Comparison of ENCODE assay signal across 1 cellular context in the genomic region with DNA sequence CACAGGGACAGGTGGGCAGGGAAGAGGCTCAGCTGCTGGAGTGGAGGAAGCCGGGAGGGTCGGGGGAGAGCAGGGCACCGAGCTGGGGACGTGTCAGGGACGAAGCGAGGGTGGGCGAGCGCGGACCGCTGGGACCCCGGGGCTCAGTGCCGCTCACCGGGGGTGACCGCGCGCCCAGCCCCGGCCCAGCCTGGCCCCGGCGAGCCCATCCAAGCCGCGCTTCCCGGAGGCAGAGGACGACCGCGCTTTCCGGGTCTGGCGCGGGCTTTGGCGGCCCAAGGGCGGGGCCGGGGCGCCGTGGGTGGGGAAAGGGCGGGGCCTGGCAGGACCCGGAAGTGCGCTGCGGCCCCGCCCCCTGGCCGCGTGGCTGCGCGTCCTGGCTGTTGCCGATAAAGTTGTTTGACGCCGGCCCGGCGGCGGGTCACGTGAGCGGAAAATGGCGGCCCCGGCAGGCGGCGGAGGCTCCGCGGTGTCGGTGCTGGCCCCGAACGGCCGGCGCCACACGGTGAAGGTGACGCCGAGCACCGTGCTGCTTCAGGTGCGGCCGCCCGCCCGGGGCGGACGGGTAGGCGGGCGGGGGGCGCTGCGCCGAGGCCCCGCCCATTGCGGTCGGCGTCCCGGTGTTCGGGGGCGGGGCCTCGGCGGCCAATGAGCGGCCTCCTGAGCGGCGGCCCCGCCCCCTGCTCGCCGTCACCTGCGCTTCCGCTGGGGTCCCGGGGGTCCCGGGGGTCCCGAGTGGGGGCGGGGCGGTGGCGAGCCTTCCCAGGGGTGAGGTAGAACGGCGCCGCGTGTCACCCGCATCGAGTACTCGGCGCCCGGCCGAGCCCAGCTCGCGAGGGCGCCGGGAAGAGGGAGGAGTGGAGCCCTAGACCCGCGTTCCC.
A peak's percentile ranks its signal among the peaks of the same experiment; 100 is the strongest.
TF ChIP-seq lines count a peak whose summit lies in the region.

ASPSCR1 (plus strand) TSS at position 419 of the 881 bp plus-strand sequence; CDS start at position 437, 18 bp downstream.

TF ChIP-seq in HepG2, 621 proteins besides CTCF, POLR2A, EP300 and RAD21 (continued from another document and continues in another):
- TF ChIP-seq ZFP36L1 (CRISPR knock-in tag; IDR thresholded peaks at IDR 0.05) (no peak), ZNF232 (CRISPR knock-in tag; IDR thresholded peaks at IDR 0.05; ENCODE audit: borderline replicate concordance) (no peak; the same call in 1 of the 2 replicates), ZNF17 (CRISPR knock-in tag; IDR thresholded peaks at IDR 0.05) (no peak), ISX (CRISPR knock-in tag; conservative IDR thresholded peaks at IDR 0.05) (peak; percentile 8; the same call in 1 of the 2 replicates), RBM39 (IDR thresholded peaks at IDR 0.05; ENCODE audit: low read depth, low read length, poor library complexity, severe bottlenecking) (no peak), ZNF772 (CRISPR knock-in tag; IDR thresholded peaks at IDR 0.05) (peak; percentile 78; the same call in 1 of the 2 replicates), GATAD1 (CRISPR knock-in tag; IDR thresholded peaks at IDR 0.05) (peak; percentile 87), ZNF256 (CRISPR knock-in tag; conservative IDR thresholded peaks at IDR 0.05) (no peak), BATF2 (CRISPR knock-in tag; IDR thresholded peaks at IDR 0.05) (no peak), XBP1 (CRISPR knock-in tag; IDR thresholded peaks at IDR 0.05) (peak; percentile 41; the same call in 1 of the 2 replicates), MTF2 (CRISPR knock-in tag; IDR thresholded peaks at IDR 0.05; ENCODE audit: borderline replicate concordance) (peak; percentile 2; the same call in 1 of the 2 replicates), ETV6 (CRISPR knock-in tag; conservative IDR thresholded peaks at IDR 0.05) (peak; percentile 97), GABPB1 (CRISPR knock-in tag; IDR thresholded peaks at IDR 0.05) (peak; percentile 91), ZNF678 (CRISPR knock-in tag; IDR thresholded peaks at IDR 0.05) (peak; percentile 15; the same call in 1 of the 2 replicates), SNAPC4 (CRISPR knock-in tag; IDR thresholded peaks at IDR 0.05) (0 out of 2 replicates have a peak, but pooled peaks have one; percentile 47), ZKSCAN8 (CRISPR knock-in tag; IDR thresholded peaks at IDR 0.05; ENCODE audit: borderline replicate concordance) (0 out of 2 replicates have a peak, but pooled peaks have one; percentile 24), ZNF235 (CRISPR knock-in tag; IDR thresholded peaks at IDR 0.05; ENCODE audit: borderline replicate concordance) (peak; percentile 71; the same call in 1 of the 2 replicates), TAF15 (IDR thresholded peaks at IDR 0.05; ENCODE audit: low read depth, low read length, poor library complexity, severe bottlenecking) (peak; percentile 79), ZNF674 (CRISPR knock-in tag; IDR thresholded peaks at IDR 0.05; ENCODE audit: low read depth) (peak; percentile 88), ZNF672 (CRISPR knock-in tag; IDR thresholded peaks at IDR 0.05) (no peak), POLR2AphosphoS2 (IDR thresholded peaks at IDR 0.05; ENCODE audit: low read depth, low read length) (no peak), GLI4 (CRISPR knock-in tag; IDR thresholded peaks at IDR 0.05; ENCODE audit: borderline replicate concordance) (no peak), U2AF2 (IDR thresholded peaks at IDR 0.05; ENCODE audit: low read depth, low read length) (no peak), BCL6 (CRISPR knock-in tag; IDR thresholded peaks at IDR 0.05) (no peak), ZNF354B (CRISPR knock-in tag; IDR thresholded peaks at IDR 0.05) (peak; percentile 71), FOXJ3 (CRISPR knock-in tag; IDR thresholded peaks at IDR 0.05; ENCODE audit: borderline replicate concordance) (no peak), ZFX (CRISPR knock-in tag; IDR thresholded peaks at IDR 0.05; ENCODE audit: low read depth) (peak; percentile 62), NFATC3 (CRISPR knock-in tag; IDR thresholded peaks at IDR 0.05) (no peak), DR1 (CRISPR knock-in tag; IDR thresholded peaks at IDR 0.05) (peak; percentile 45; the same call in 1 of the 2 replicates), MAFF (IDR thresholded peaks at IDR 0.05; ENCODE audit: low read depth, low read length) (no peak), ARID2 (CRISPR knock-in tag; IDR thresholded peaks at IDR 0.05; ENCODE audit: borderline replicate concordance) (peak; percentile 96), SP140L (CRISPR knock-in tag; IDR thresholded peaks at IDR 0.05; ENCODE audit: borderline replicate concordance) (0 out of 2 replicates have a peak, but pooled peaks have one; percentile 25), TEAD2 (CRISPR knock-in tag; IDR thresholded peaks at IDR 0.05) (no peak), ZNF546 (CRISPR knock-in tag; conservative IDR thresholded peaks at IDR 0.05) (no peak; the same call in 1 of the 2 replicates), YEATS2 (CRISPR knock-in tag; IDR thresholded peaks at IDR 0.05; ENCODE audit: borderline replicate concordance) (peak; percentile 62), EED (CRISPR knock-in tag; IDR thresholded peaks at IDR 0.05) (peak; percentile 51; the same call in 1 of the 2 replicates), TRIM22 (IDR thresholded peaks at IDR 0.05) (no peak), SMAD9 (CRISPR knock-in tag; IDR thresholded peaks at IDR 0.05) (no peak), ZNF7 (CRISPR knock-in tag; IDR thresholded peaks at IDR 0.05) (no peak), ZKSCAN5 (CRISPR knock-in tag; IDR thresholded peaks at IDR 0.05) (no peak), TBX3 (IDR thresholded peaks at IDR 0.05; ENCODE audit: borderline replicate concordance) (peak; percentile 72), ZMAT5 (CRISPR knock-in tag; IDR thresholded peaks at IDR 0.05; ENCODE audit: borderline replicate concordance, low read depth) (no peak), ZBTB20 (CRISPR knock-in tag; IDR thresholded peaks at IDR 0.05; ENCODE audit: borderline replicate concordance, low read depth) (peak; percentile 39; the same call in 1 of the 2 replicates), ZNF788 (CRISPR knock-in tag; IDR thresholded peaks at IDR 0.05; ENCODE audit: borderline replicate concordance) (peak; percentile 74; the same call in 1 of the 2 replicates), MEF2D (CRISPR knock-in tag; IDR thresholded peaks at IDR 0.05) (no peak), E2F5 (CRISPR knock-in tag; conservative IDR thresholded peaks at IDR 0.05) (peak; percentile 70), ZNF460 (CRISPR knock-in tag; IDR thresholded peaks at IDR 0.05; ENCODE audit: borderline replicate concordance) (no peak), ZNF510 (CRISPR knock-in tag; IDR thresholded peaks at IDR 0.05; ENCODE audit: low read depth) (0 out of 2 replicates have a peak, but pooled peaks have one; percentile 20), U2AF1 (optimal IDR thresholded peaks at IDR 0.05; ENCODE audit: low read depth, low read length) (no peak)
- TF ChIP-seq, protein P1, sequence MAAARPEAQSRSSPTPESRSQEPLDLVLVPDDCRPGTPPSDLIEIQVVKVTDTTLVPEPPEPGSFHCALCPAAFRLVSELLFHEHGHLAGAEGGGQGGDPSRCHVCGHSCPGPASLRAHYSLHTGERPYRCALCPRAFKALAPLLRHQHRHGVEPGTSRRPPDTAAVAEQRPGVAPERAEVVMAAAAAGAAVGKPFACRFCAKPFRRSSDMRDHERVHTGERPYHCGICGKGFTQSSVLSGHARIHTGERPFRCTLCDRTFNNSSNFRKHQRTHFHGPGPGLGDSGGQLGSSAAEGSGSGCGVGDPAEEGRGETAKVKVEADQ (CRISPR knock-in tag; IDR thresholded peaks at IDR 0.05; ENCODE audit: borderline replicate concordance) = no peak; the same call in 1 of the 2 replicates
- TF ChIP-seq, protein P2, sequence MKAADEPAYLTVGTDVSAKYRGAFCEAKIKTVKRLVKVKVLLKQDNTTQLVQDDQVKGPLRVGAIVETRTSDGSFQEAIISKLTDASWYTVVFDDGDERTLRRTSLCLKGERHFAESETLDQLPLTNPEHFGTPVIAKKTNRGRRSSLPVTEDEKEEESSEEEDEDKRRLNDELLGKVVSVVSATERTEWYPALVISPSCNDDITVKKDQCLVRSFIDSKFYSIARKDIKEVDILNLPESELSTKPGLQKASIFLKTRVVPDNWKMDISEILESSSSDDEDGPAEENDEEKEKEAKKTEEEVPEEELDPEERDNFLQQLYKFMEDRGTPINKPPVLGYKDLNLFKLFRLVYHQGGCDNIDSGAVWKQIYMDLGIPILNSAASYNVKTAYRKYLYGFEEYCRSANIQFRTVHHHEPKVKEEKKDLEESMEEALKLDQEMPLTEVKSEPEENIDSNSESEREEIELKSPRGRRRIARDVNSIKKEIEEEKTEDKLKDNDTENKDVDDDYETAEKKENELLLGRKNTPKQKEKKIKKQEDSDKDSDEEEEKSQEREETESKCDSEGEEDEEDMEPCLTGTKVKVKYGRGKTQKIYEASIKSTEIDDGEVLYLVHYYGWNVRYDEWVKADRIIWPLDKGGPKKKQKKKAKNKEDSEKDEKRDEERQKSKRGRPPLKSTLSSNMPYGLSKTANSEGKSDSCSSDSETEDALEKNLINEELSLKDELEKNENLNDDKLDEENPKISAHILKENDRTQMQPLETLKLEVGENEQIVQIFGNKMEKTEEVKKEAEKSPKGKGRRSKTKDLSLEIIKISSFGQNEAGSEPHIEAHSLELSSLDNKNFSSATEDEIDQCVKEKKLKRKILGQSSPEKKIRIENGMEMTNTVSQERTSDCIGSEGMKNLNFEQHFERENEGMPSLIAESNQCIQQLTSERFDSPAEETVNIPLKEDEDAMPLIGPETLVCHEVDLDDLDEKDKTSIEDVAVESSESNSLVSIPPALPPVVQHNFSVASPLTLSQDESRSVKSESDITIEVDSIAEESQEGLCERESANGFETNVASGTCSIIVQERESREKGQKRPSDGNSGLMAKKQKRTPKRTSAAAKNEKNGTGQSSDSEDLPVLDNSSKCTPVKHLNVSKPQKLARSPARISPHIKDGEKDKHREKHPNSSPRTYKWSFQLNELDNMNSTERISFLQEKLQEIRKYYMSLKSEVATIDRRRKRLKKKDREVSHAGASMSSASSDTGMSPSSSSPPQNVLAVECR (CRISPR knock-in tag; IDR thresholded peaks at IDR 0.05; ENCODE audit: borderline replicate concordance) = peak; percentile 87; the same call in 1 of the 2 replicates
- TF ChIP-seq, protein P3, sequence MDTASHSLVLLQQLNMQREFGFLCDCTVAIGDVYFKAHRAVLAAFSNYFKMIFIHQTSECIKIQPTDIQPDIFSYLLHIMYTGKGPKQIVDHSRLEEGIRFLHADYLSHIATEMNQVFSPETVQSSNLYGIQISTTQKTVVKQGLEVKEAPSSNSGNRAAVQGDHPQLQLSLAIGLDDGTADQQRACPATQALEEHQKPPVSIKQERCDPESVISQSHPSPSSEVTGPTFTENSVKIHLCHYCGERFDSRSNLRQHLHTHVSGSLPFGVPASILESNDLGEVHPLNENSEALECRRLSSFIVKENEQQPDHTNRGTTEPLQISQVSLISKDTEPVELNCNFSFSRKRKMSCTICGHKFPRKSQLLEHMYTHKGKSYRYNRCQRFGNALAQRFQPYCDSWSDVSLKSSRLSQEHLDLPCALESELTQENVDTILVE (CRISPR knock-in tag; IDR thresholded peaks at IDR 0.05) = peak; percentile 97
